ENCODE assay signal across 18 cellular contexts in the genomic region with DNA sequence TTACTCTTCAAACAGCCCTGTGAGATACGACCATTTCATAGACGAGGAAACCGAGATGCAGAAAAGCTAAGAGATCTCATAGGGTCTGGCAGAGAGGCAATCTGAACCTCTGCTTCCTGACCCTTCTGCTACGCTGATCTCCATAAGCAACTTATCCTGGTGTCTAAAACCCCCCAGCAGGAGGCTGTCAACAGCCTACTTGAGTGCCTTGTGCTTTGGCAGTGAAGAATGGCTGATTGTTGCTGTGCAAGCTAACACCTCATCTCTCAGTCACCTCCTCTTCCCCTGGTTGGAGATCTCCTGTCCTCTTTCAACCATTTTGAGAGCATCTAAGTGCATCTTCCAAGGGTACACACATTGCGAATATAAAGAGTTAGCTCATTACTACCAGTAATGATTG.
DNase-seq lines count a peak whose midpoint lies in the region; ATAC-seq and TF ChIP-seq lines count a peak whose summit lies in the region.
"Had no signal": no experiment of that assay in that cellular context is flagged by ENCODE, and none has a peak within 500 bp of the region (broad histone marks: within the 10 kb centered on the region; RNA-seq: fewer than 3 reads in every experiment).

No MANE protein-coding gene starts in this region.

- CTCF ChIA-PET in activated CD4-positive, alpha-beta T cell treated with anti-CD3 and anti-CD28 coated beads, Interleukin-2, amount 10 ng/mL, durations not matched to agents 7 days and 5 days (lab: Charles Lee): interaction anchor here (0.9 to 1.5 kb wide), 4 partner anchors 16 to 197 kb away, joined by 3 to 4 read pairs (median 3); no protein-coding TSS in a partner anchor

- no peak for DNase-seq in activated CD4-positive, alpha-beta T cell treated with anti-CD3 and anti-CD28 coated beads, Interleukin-2, amount 10 ng/mL, durations not matched to agents 7 days and 5 days
- no peak for DNase-seq in activated CD4-positive, alpha-beta T cell treated with anti-CD3 and anti-CD28 coated beads, Interleukin-2, amount 50 U/mL, for 4 hours
- DNase-seq in NAMALWA (ENCODE audit: low spot score): peak; percentile 11
- DNase-seq in WERI-Rb-1: peak; percentile 54
- DNase-seq in nephron progenitor cell: no peak
- no peak for DNase-seq in left lobe of liver (ENCODE audit: low spot score)
- DNase-seq in G401 (ENCODE audit: low spot score): no peak
- no peak for DNase-seq in DMS114 treated with DMSO at 0.1 percent for 48 hours (lab: John Stamatoyannopoulos, UW; ENCODE audit: unreplicated experiment)
- DNase-seq: COR-L47; cortex of kidney; gastrocnemius medialis; GDM1; left colon; NCI-H2171 treated with DMSO at 0.1 percent for 48 hours; SIG-M5; stimulated activated CD4-positive, alpha-beta T cell treated with anti-CD3 and anti-CD28 coated beads, Interleukin-2, amount 100 ng/mL, for 24 hours had no signal

- H3K4me3 Mint-ChIP-seq in activated CD4-positive, alpha-beta T cell treated with anti-CD3 and anti-CD28 coated beads, Interleukin-2, amount 10 ng/mL, durations not matched to agents 7 days and 5 days: no peak overlapping the region
- H3K4me3 Mint-ChIP-seq in nephron progenitor cell: no peak overlapping the region

- no peak overlapping the region for H3K4me3 ChIP-seq in WERI-Rb-1 (ENCODE audit: low read depth, low read length)
- H3K4me3 ChIP-seq: gastrocnemius medialis, suprapubic skin had no signal

- peaks cover 3% of the 10 kb centered on the region for H3K9me3 Mint-ChIP-seq in activated CD4-positive, alpha-beta T cell treated with anti-CD3 and anti-CD28 coated beads, Interleukin-2, amount 10 ng/mL, durations not matched to agents 7 days and 5 days
- no peaks in the 10 kb centered on the region for H3K9me3 Mint-ChIP-seq in nephron progenitor cell

- H3K27ac Mint-ChIP-seq in activated CD4-positive, alpha-beta T cell treated with anti-CD3 and anti-CD28 coated beads, Interleukin-2, amount 10 ng/mL, durations not matched to agents 7 days and 5 days: peak overlapping the region; percentile 98
- H3K27ac Mint-ChIP-seq in nephron progenitor cell: peak overlapping the region; percentile 8

- H3K27me3 Mint-ChIP-seq in activated CD4-positive, alpha-beta T cell treated with anti-CD3 and anti-CD28 coated beads, Interleukin-2, amount 10 ng/mL, durations not matched to agents 7 days and 5 days: no peaks in the 10 kb centered on the region
- H3K27me3 Mint-ChIP-seq in nephron progenitor cell (ENCODE audit: low read depth, poor library complexity): peaks cover 6% of the 10 kb centered on the region

- no peaks in the 10 kb centered on the region for H3K36me3 ChIP-seq in WERI-Rb-1
- H3K36me3 ChIP-seq: gastrocnemius medialis, suprapubic skin had no signal

- H3K9me3 ChIP-seq in WERI-Rb-1 (ENCODE audit: severe bottlenecking): no peaks in the 10 kb centered on the region
- H3K9me3 ChIP-seq: gastrocnemius medialis, suprapubic skin had no signal

- no peak overlapping the region for H3K27ac ChIP-seq in WERI-Rb-1
- H3K27ac ChIP-seq: gastrocnemius medialis, parathyroid adenoma, suprapubic skin had no signal

- in situ Hi-C loops in G401 (cut with HindIII; ENCODE audit: low sequenced_read_pairs): no loop called here

- no peak for ATAC-seq in left lobe of liver
- ATAC-seq: gastrocnemius medialis, left colon had no signal

- peaks cover 36% of the 10 kb centered on the region for H3K36me3 Mint-ChIP-seq in activated CD4-positive, alpha-beta T cell treated with anti-CD3 and anti-CD28 coated beads, Interleukin-2, amount 10 ng/mL, durations not matched to agents 7 days and 5 days (ENCODE audit: low read depth)
- H3K36me3 Mint-ChIP-seq in nephron progenitor cell (ENCODE audit: low read depth): no peaks in the 10 kb centered on the region

- TF ChIP-seq CTCF in WERI-Rb-1 (IDR thresholded peaks at IDR 0.05; ENCODE audit: low read depth, low read length): no peak; the same call in 1 of the 2 replicates
- TF ChIP-seq CTCF in nephron progenitor cell (IDR thresholded peaks at IDR 0.05): no peak

- peaks cover 60% of the 10 kb centered on the region for H3K4me1 Mint-ChIP-seq in activated CD4-positive, alpha-beta T cell treated with anti-CD3 and anti-CD28 coated beads, Interleukin-2, amount 10 ng/mL, durations not matched to agents 7 days and 5 days
- peaks cover 42% of the 10 kb centered on the region for H3K4me1 Mint-ChIP-seq in nephron progenitor cell

- POLR2A ChIA-PET in activated CD4-positive, alpha-beta T cell treated with anti-CD3 and anti-CD28 coated beads, Interleukin-2, amount 10 ng/mL, durations not matched to agents 7 days and 5 days (lab: Charles Lee): no interaction called here

- no peaks in the 10 kb centered on the region for H3K27me3 ChIP-seq in WERI-Rb-1 (ENCODE audit: insufficient read depth, low read depth, severe bottlenecking)
- H3K27me3 ChIP-seq: gastrocnemius medialis, suprapubic skin had no signal

Comparison
In these comparisons a context has a peak if more than half of its experiments do, and no peak if none do; other contexts are left out.
1. DNase-seq: peak in NAMALWA (single experiment) and WERI-Rb-1 (single experiment); none in activated CD4-positive, alpha-beta T cell treated with anti-CD3 and anti-CD28 coated beads, Interleukin-2, amount 10 ng/mL, durations not matched to agents 7 days and 5 days (single experiment), activated CD4-positive, alpha-beta T cell treated with anti-CD3 and anti-CD28 coated beads, Interleukin-2, amount 50 U/mL, for 4 hours (0 of 2), nephron progenitor cell (single experiment), left lobe of liver (single experiment), G401 (single experiment) and DMS114 treated with DMSO at 0.1 percent for 48 hours (single experiment).